Comparison of ENCODE assay signal across 1 cellular context in genomic region chr10:124645496-124646095, GRCh38.
TF ChIP-seq lines count a peak whose summit lies in the region.

No MANE protein-coding gene starts in this region.

TF ChIP-seq in GM23338, 12 proteins besides CTCF, POLR2A, EP300 and RAD21 (continued from another document):
- TF ChIP-seq, protein P1, sequence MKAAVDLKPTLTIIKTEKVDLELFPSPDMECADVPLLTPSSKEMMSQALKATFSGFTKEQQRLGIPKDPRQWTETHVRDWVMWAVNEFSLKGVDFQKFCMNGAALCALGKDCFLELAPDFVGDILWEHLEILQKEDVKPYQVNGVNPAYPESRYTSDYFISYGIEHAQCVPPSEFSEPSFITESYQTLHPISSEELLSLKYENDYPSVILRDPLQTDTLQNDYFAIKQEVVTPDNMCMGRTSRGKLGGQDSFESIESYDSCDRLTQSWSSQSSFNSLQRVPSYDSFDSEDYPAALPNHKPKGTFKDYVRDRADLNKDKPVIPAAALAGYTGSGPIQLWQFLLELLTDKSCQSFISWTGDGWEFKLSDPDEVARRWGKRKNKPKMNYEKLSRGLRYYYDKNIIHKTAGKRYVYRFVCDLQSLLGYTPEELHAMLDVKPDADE (IDR thresholded peaks at IDR 0.05), result no peak
- TF ChIP-seq ZNF114 (CRISPR knock-in tag; IDR thresholded peaks at IDR 0.05), result no peak
- no peak for TF ChIP-seq EZH2 (IDR thresholded peaks at IDR 0.05; ENCODE audit: low read depth, unreplicated experiment)
